ENCODE assay signal across 16 cellular contexts in the genomic region with DNA sequence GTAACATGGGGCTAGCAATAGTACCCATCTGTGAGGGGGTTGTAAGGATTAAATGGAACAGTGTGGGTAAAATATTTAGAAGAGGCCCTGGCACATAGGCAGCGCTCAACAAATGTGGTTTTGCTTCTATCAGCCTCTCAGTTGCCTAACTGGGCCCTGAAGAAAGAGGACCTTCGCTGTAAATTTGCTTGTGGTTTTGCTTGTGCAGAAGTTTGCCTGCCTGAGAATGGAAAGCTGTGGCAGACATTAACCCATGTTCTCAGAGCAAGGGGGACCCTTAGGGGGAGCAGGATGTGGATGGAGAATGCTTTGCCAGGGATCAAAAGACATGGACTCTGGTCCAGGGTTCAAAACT.
DNase-seq lines count a peak whose midpoint lies in the region; ATAC-seq, FAIRE-seq and TF ChIP-seq lines count a peak whose summit lies in the region.
"Had no signal": no experiment of that assay in that cellular context is flagged by ENCODE, and none has a peak within 500 bp of the region (broad histone marks: within the 10 kb centered on the region; RNA-seq: fewer than 3 reads in every experiment).

No MANE protein-coding gene starts in this region.

- WGBS in mesodermal cell (ENCODE audit: insufficient coverage in 2 of 2), 2 experiments: 100% methylated on average over 1 to 2 of the region's 2 CpGs
- WGBS in body of pancreas, 2 donors: 61 to 67% methylated on average over 2 of the region's 2 CpGs

- H3K36me3 ChIP-seq in KOPT-K1 (ENCODE audit: insufficient read depth, low read length) (no peaks in the 10 kb centered on the region), mesodermal cell (ENCODE audit: control insufficient read depth, insufficient read depth, low read length) (no peaks in the 10 kb centered on the region), body of pancreas (replicated peaks in 1 of 2; ENCODE audit: insufficient read depth in 1 of 2, low read depth in 2 of 2) (no peaks in the 10 kb centered on the region)

- DNase-seq in GM19239 (ENCODE audit: insufficient read length, low spot score): peak; percentile 5
- no peak for DNase-seq in activated CD4-positive, alpha-beta T cell treated with anti-CD3 and anti-CD28 coated beads, Interleukin-2, amount 50 U/mL, for 4 hours
- no peak for DNase-seq in stimulated activated naive B cell treated with anti-CD40 and anti-IgM and Interleukin-4, amounts not matched to agents 10 μg/mL and 1 μg/mL and 100 μg/mL, for 72 hours
- DNase-seq in NCI-H345 (lab: John Stamatoyannopoulos, UW): no peak
- DNase-seq in body of pancreas: no peak
- DNase-seq: DMS 273 treated with DMSO at 0.1 percent for 48 hours; GM23248; KBM-7; NCI-H526 treated with DMSO at 0.1 percent for 48 hours; stimulated activated CD4-positive, alpha-beta T cell treated with anti-CD3 and anti-CD28 coated beads, Interleukin-2, amount 100 ng/mL, for 48 hours; testis had no signal

- H3K4me3 ChIP-seq in mesodermal cell (ENCODE audit: extremely low read depth, insufficient read depth, low read length, poor library complexity, severe bottlenecking): no peak overlapping the region
- H3K4me3 ChIP-seq in body of pancreas: no peak overlapping the region
- H3K4me3 ChIP-seq: GM23248, testis had no signal

- no peaks in the 10 kb centered on the region for H3K4me1 Mint-ChIP-seq in stimulated activated naive B cell treated with anti-CD40 and anti-IgM and Interleukin-4, amounts not matched to agents 10 μg/mL and 1 μg/mL and 100 μg/mL, for 72 hours

- H3K4me1 ChIP-seq in mesodermal cell (ENCODE audit: control insufficient read depth, insufficient read depth, low read length, poor library complexity, severe bottlenecking): peaks cover 6% of the 10 kb centered on the region
- no peaks in the 10 kb centered on the region for H3K4me1 ChIP-seq in body of pancreas
- H3K4me1 ChIP-seq: testis had no signal

- H3K4me3 Mint-ChIP-seq in stimulated activated naive B cell treated with anti-CD40 and anti-IgM and Interleukin-4, amounts not matched to agents 10 μg/mL and 1 μg/mL and 100 μg/mL, for 72 hours: no peak overlapping the region

- no peak for TF ChIP-seq CTCF in body of pancreas (IDR thresholded peaks at IDR 0.05)

- H3K27me3 Mint-ChIP-seq in stimulated activated naive B cell treated with anti-CD40 and anti-IgM and Interleukin-4, amounts not matched to agents 10 μg/mL and 1 μg/mL and 100 μg/mL, for 72 hours: peaks cover 0 to 9% of the 10 kb centered on the region in 2 donors

- H3K9me3 Mint-ChIP-seq in stimulated activated naive B cell treated with anti-CD40 and anti-IgM and Interleukin-4, amounts not matched to agents 10 μg/mL and 1 μg/mL and 100 μg/mL, for 72 hours: no peaks in the 10 kb centered on the region

- ATAC-seq in HG02610 (IDR thresholded peaks at IDR 0.05; ENCODE audit: unreplicated experiment): peak; percentile 55
- ATAC-seq in stimulated activated naive B cell treated with anti-CD40 and anti-IgM and Interleukin-4, amounts not matched to agents 10 μg/mL and 1 μg/mL and 100 μg/mL, for 72 hours (replicated peaks): no peak
- ATAC-seq in body of pancreas: no peak

- intact Hi-C loops in body of pancreas (cut with DNase I): no loop called here

- no peaks in the 10 kb centered on the region for H3K36me3 Mint-ChIP-seq in stimulated activated naive B cell treated with anti-CD40 and anti-IgM and Interleukin-4, amounts not matched to agents 10 μg/mL and 1 μg/mL and 100 μg/mL, for 72 hours

- H3K9me3 ChIP-seq in KOPT-K1 (ENCODE audit: insufficient read depth, low read length, poor library complexity, severe bottlenecking): no peaks in the 10 kb centered on the region
- no peaks in the 10 kb centered on the region for H3K9me3 ChIP-seq in mesodermal cell (ENCODE audit: control insufficient read depth, low read length)
- no peaks in the 10 kb centered on the region for H3K9me3 ChIP-seq in body of pancreas
- H3K9me3 ChIP-seq: testis had no signal

- H3K27ac ChIP-seq in KOPT-K1 (ENCODE audit: low read depth, low read length, poor library complexity, severe bottlenecking) (peak overlapping the region; percentile 4), mesodermal cell (ENCODE audit: low read depth, low read length, severe bottlenecking) (peak overlapping the region; percentile 37), body of pancreas (no peak overlapping the region)
- H3K27ac ChIP-seq: GM23248, testis had no signal

- no peak for TF ChIP-seq POLR2A in body of pancreas (IDR thresholded peaks at IDR 0.05)

- no peak overlapping the region for H3K27ac Mint-ChIP-seq in stimulated activated naive B cell treated with anti-CD40 and anti-IgM and Interleukin-4, amounts not matched to agents 10 μg/mL and 1 μg/mL and 100 μg/mL, for 72 hours

- FAIRE-seq in GM19239 (lab: Jason Lieb, UNC): peak; percentile 54
- FAIRE-seq: bronchial epithelial cell, islet of Langerhans had no signal

- no peaks in the 10 kb centered on the region for H3K27me3 ChIP-seq in body of pancreas
- H3K27me3 ChIP-seq: testis had no signal

Comparison
In these comparisons a context has a peak if more than half of its experiments do, and no peak if none do; other contexts are left out.
1. H3K27ac ChIP-seq: peak in KOPT-K1 (single experiment) and mesodermal cell (single experiment); none in body of pancreas (0 of 4).